Comparison of ENCODE assay signal across 17 cellular contexts in the genomic region with DNA sequence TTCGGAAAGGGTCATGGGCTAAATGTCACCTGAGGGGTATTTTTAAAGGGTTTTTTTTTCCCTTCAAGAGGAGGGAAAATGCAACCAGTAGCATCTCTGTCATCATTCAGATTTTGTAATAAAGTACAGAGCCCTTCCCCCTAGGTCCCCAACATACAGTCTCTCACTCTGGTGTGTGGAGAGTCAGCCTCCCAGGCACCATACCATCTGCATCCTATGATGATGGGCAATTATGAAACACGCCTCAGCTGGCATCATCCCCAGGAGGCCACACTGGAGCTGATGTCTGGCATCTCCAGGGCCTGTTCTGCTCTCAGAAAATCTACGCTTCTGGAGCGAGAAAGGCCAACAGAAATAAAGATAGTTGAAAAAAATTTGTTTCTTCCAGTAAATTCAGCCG.
"Had no signal": no experiment of that assay in that cellular context is flagged by ENCODE, and none has a peak within 500 bp of the region (broad histone marks: within the 10 kb centered on the region; RNA-seq: fewer than 3 reads in every experiment).

No MANE protein-coding gene starts in this region.

- DNase-seq: activated CD4-positive, alpha-beta T cell treated with anti-CD3 and anti-CD28 coated beads for 4 hours; activated CD4-positive, alpha-beta T cell treated with anti-CD3 and anti-CD28 coated beads, Interleukin-2, amount 50 U/mL, for 48 hours; activated CD4-positive, CD25-positive, alpha-beta regulatory T cell; activated naive CD4-positive, alpha-beta T cell treated with anti-CD3 and anti-CD28 coated beads for 36 hours; activated naive CD8-positive, alpha-beta T cell treated with anti-CD3 and anti-CD28 coated beads, Interleukin-2, amount 10 ng/mL, durations not matched to agents 7 days and 5 days; activated T-cell treated with anti-CD3 and anti-CD28 coated beads, Interleukin-2, amount 50 U/mL, for 48 hours; amniotic stem cell; colonic mucosa; dorsolateral prefrontal cortex; effector memory CD8-positive, alpha-beta T cell; glutamatergic neuron; hypothalamus; left ventricle myocardium inferior; natural killer cell; stimulated activated CD4-positive, alpha-beta T cell treated with anti-CD3 and anti-CD28 coated beads, Interleukin-4, amount 100 ng/mL, for 24 hours; transverse colon had no signal

- H3K4me3 ChIP-seq: colonic mucosa, dorsolateral prefrontal cortex, esophagus muscularis mucosa, left ventricle myocardium inferior, transverse colon had no signal
